29 cellular contexts compared by ENCODE assay signal in the genomic region with DNA sequence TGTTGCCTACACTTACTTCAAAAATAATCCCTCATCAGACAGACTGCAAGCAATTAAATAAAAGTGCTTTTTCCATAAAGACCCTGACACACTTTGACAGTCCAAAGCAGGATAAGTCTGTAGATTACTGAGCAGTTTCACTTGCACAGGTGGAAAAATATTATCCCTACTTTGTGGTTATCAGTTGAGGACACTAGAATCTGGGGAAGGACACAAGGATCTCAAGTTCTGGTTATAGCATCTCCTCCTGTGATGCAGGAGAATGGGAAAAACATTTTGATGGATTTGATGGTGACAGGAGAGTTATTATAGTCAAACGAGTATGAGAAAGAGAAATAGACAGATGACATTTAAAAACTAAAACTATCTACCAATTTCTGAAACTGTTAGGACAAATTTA.
"Had no signal": no experiment of that assay in that cellular context is flagged by ENCODE, and none has a peak within 500 bp of the region (broad histone marks: within the 10 kb centered on the region; RNA-seq: fewer than 3 reads in every experiment).

No MANE protein-coding gene starts in this region.

- H3K36me3 Mint-ChIP-seq: immature natural killer cell; naive B cell; natural killer cell; stimulated activated memory B cell treated with anti-CD40 and anti-IgM and Interleukin-4, amounts not matched to agents 10 μg/mL and 1 μg/mL and 100 μg/mL, for 72 hours had no signal

- H3K27me3 Mint-ChIP-seq: naive B cell; progenitor cell of endocrine pancreas; stimulated activated memory B cell treated with anti-CD40 and anti-IgM and Interleukin-4, amounts not matched to agents 10 μg/mL and 1 μg/mL and 100 μg/mL, for 72 hours had no signal

- H3K4me1 Mint-ChIP-seq: immature natural killer cell; natural killer cell; nephron progenitor cell; stimulated activated memory B cell treated with anti-CD40 and anti-IgM and Interleukin-4, amounts not matched to agents 10 μg/mL and 1 μg/mL and 100 μg/mL, for 72 hours had no signal

- H3K9me3 ChIP-seq: lower lobe of right lung, ovary, right atrium auricular region, right lobe of liver, suprapubic skin, thoracic aorta, tibial artery, upper lobe of right lung had no signal

- DNase-seq: hypothalamus; immature natural killer cell; kidney; left colon; left lung; lower lobe of right lung; mammary epithelial cell; mesenchymal stem cell; naive B cell; natural killer cell; nephron progenitor cell; ovary; right lobe of liver; small intestine; spleen; stimulated activated CD4-positive, alpha-beta T cell treated with anti-CD3 and anti-CD28 coated beads, Interleukin-2, amount 100 ng/mL, for 48 hours; stimulated activated CD4-positive, alpha-beta T cell treated with anti-CD3 and anti-CD28 coated beads, Interleukin-4, amount 100 ng/mL, for 4 hours; stimulated activated CD8-positive, alpha-beta memory T cell treated with anti-CD3 and anti-CD28 coated beads, Interleukin-4, amount 100 ng/mL, for 48 hours; stimulated activated naive CD8-positive, alpha-beta T cell treated with anti-CD3 and anti-CD28 coated beads, Interleukin-15, Interleukin-2, amounts not matched to agents 100 U/mL and 50 U/mL, for 24 hours; tibial artery; trophoblast cell; upper lobe of right lung had no signal

- FAIRE-seq: islet of Langerhans, kidney, small intestine, urothelium cell line had no signal

- H3K36me3 ChIP-seq: left lung, lower lobe of right lung, ovary, right atrium auricular region, right lobe of liver, spleen, suprapubic skin, thoracic aorta, tibial artery, upper lobe of right lung had no signal

- H3K9me3 Mint-ChIP-seq: stimulated activated memory B cell treated with anti-CD40 and anti-IgM and Interleukin-4, amounts not matched to agents 10 μg/mL and 1 μg/mL and 100 μg/mL, for 72 hours had no signal

- H3K27ac Mint-ChIP-seq: immature natural killer cell; naive B cell; natural killer cell; nephron progenitor cell; progenitor cell of endocrine pancreas; stimulated activated memory B cell treated with anti-CD40 and anti-IgM and Interleukin-4, amounts not matched to agents 10 μg/mL and 1 μg/mL and 100 μg/mL, for 72 hours had no signal

- H3K4me1 ChIP-seq: left lung, lower lobe of right lung, right atrium auricular region, right lobe of liver, spleen, suprapubic skin, tibial artery, upper lobe of right lung had no signal

- ATAC-seq: left colon; left lung; lower lobe of right lung; natural killer cell; right lobe of liver; stimulated activated memory B cell treated with anti-CD40 and anti-IgM and Interleukin-4, amounts not matched to agents 10 μg/mL and 1 μg/mL and 100 μg/mL, for 72 hours; stimulated activated naive CD8-positive, alpha-beta T cell treated with anti-CD3 and anti-CD28 coated beads, Interleukin-15, Interleukin-2, amounts not matched to agents 100 U/mL and 50 U/mL, for 24 hours; upper lobe of right lung had no signal

- H3K27me3 ChIP-seq: left lung, ovary, right atrium auricular region, right lobe of liver, spleen, suprapubic skin, tibial artery, upper lobe of right lung had no signal

- H3K4me3 ChIP-seq: left lung, lower lobe of right lung, ovary, right atrium auricular region, right lobe of liver, spleen, suprapubic skin, thoracic aorta, tibial artery, upper lobe of right lung had no signal

- H3K27ac ChIP-seq: left lung, lower lobe of right lung, ovary, right atrium auricular region, right lobe of liver, spleen, suprapubic skin, thoracic aorta, tibial artery, upper lobe of right lung had no signal

- H3K4me3 Mint-ChIP-seq: immature natural killer cell; naive B cell; natural killer cell; nephron progenitor cell; stimulated activated memory B cell treated with anti-CD40 and anti-IgM and Interleukin-4, amounts not matched to agents 10 μg/mL and 1 μg/mL and 100 μg/mL, for 72 hours had no signal
